8 cellular contexts compared by ENCODE assay signal in genomic region chr6:43426928-43427405, GRCh38. TPM values are rescaled to one million over a fixed set of nuclear protein-coding genes. Genes with fewer than 3 reads are reported as not detected.
DNase-seq lines count a peak whose midpoint lies in the region; ATAC-seq, FAIRE-seq and TF ChIP-seq lines count a peak whose summit lies in the region.

No MANE protein-coding gene starts in this region.

- DNase-seq in T-helper 2 cell treated with Interferon-gamma antibody and Interleukin-4, amounts not matched to agents 5 μg/mL and 100 μg/mL, for 36 hours (ENCODE audit: low spot score): no peak
- DNase-seq in T-helper 2 cell (no peak), kidney (no peak), testis (no peak)
- no peak for DNase-seq in activated naive CD8-positive, alpha-beta T cell treated with anti-CD3 and anti-CD28 coated beads for 36 hours
- no peak for DNase-seq in activated CD4-positive, alpha-beta T cell treated with anti-CD3 and anti-CD28 coated beads, Interleukin-2, amount 50 U/mL, for 1 hour
- no peak for DNase-seq in stimulated activated CD4-positive, alpha-beta T cell treated with anti-CD3 and anti-CD28 coated beads, Interleukin-4, amount 100 ng/mL, for 4 hours

- H3K27ac Mint-ChIP-seq in T-helper 2 cell treated with Interferon-gamma antibody and Interleukin-4, amounts not matched to agents 5 μg/mL and 100 μg/mL, for 36 hours: peak overlapping the region; percentile 93
- peak overlapping the region; percentile 94 for H3K27ac Mint-ChIP-seq in activated naive CD8-positive, alpha-beta T cell treated with anti-CD3 and anti-CD28 coated beads for 36 hours

- peak overlapping the region; percentile 22 to 94 for H3K9ac ChIP-seq in kidney (ENCODE audit: low read length in 2 of 2)

- H3K9me3 ChIP-seq in kidney (ENCODE audit: control insufficient read depth in 1 of 2, low read length in 2 of 2) (no peaks in the 10 kb centered on the region), testis (no peaks in the 10 kb centered on the region)

- no peak for ATAC-seq in GM21576 (IDR thresholded peaks at IDR 0.05; ENCODE audit: unreplicated experiment)

- peak overlapping the region; percentile 95 for H3K4me3 Mint-ChIP-seq in T-helper 2 cell treated with Interferon-gamma antibody and Interleukin-4, amounts not matched to agents 5 μg/mL and 100 μg/mL, for 36 hours
- peak overlapping the region; percentile 94 for H3K4me3 Mint-ChIP-seq in activated naive CD8-positive, alpha-beta T cell treated with anti-CD3 and anti-CD28 coated beads for 36 hours

- H3K36me3 ChIP-seq in kidney (ENCODE audit: control insufficient read depth in 1 of 2, insufficient read depth in 2 of 2, low read length in 2 of 2) (no peaks in the 10 kb centered on the region), testis (ENCODE audit: low read depth, missing control alignments) (no peaks in the 10 kb centered on the region)

- TF ChIP-seq POLR2A in testis (IDR thresholded peaks at IDR 0.05): no peak

- peaks cover 4% of the 10 kb centered on the region for H3K27me3 Mint-ChIP-seq in T-helper 2 cell treated with Interferon-gamma antibody and Interleukin-4, amounts not matched to agents 5 μg/mL and 100 μg/mL, for 36 hours (ENCODE audit: low read depth)
- no peaks in the 10 kb centered on the region for H3K27me3 Mint-ChIP-seq in activated naive CD8-positive, alpha-beta T cell treated with anti-CD3 and anti-CD28 coated beads for 36 hours

- intact Hi-C loops in kidney (cut with DNase I) (no loop called here), testis (cut with DNase I; ENCODE audit: low total_unique reads) (no loop called here)

- H3K4me1 Mint-ChIP-seq in T-helper 2 cell treated with Interferon-gamma antibody and Interleukin-4, amounts not matched to agents 5 μg/mL and 100 μg/mL, for 36 hours (ENCODE audit: low read depth): peaks cover 15% of the 10 kb centered on the region
- H3K4me1 Mint-ChIP-seq in activated naive CD8-positive, alpha-beta T cell treated with anti-CD3 and anti-CD28 coated beads for 36 hours: peaks cover 11% of the 10 kb centered on the region

- WGBS in testis, 2 donors: 25% methylated on average over 23 of the region's 23 CpGs

- no peaks in the 10 kb centered on the region for H3K27me3 ChIP-seq in testis

- H3K27ac ChIP-seq in kidney (ENCODE audit: low read depth in 2 of 2, low read length in 2 of 2) (peak overlapping the region; percentile 80 to 84), testis (peak overlapping the region; percentile 68 to 86)

- H3K4me1 ChIP-seq in kidney (ENCODE audit: control insufficient read depth in 1 of 2, insufficient read depth in 1 of 2, low read depth in 1 of 2, low read length in 2 of 2): peaks cover 4 to 10% of the 10 kb centered on the region in 2 donors
- H3K4me1 ChIP-seq in testis: peaks cover 6% of the 10 kb centered on the region

- peaks cover 6% of the 10 kb centered on the region for H3K36me3 Mint-ChIP-seq in T-helper 2 cell treated with Interferon-gamma antibody and Interleukin-4, amounts not matched to agents 5 μg/mL and 100 μg/mL, for 36 hours (ENCODE audit: low read depth)
- peaks cover 5% of the 10 kb centered on the region for H3K36me3 Mint-ChIP-seq in activated naive CD8-positive, alpha-beta T cell treated with anti-CD3 and anti-CD28 coated beads for 36 hours

- H3K9me3 Mint-ChIP-seq in T-helper 2 cell treated with Interferon-gamma antibody and Interleukin-4, amounts not matched to agents 5 μg/mL and 100 μg/mL, for 36 hours: no peaks in the 10 kb centered on the region
- no peaks in the 10 kb centered on the region for H3K9me3 Mint-ChIP-seq in activated naive CD8-positive, alpha-beta T cell treated with anti-CD3 and anti-CD28 coated beads for 36 hours

- TF ChIP-seq CTCF in kidney (IDR thresholded peaks at IDR 0.05; ENCODE audit: borderline replicate concordance, extremely low read depth, insufficient read depth) (no peak), testis (IDR thresholded peaks at IDR 0.05) (peak in 1 of 3 experiments; percentile 0)

- FAIRE-seq in kidney (lab: Jason Lieb, UNC): no peak

- H3K4me3 ChIP-seq in kidney (ENCODE audit: low read length in 2 of 2) (peak overlapping the region; percentile 92 to 98), testis (peak overlapping the region; percentile 66 to 83)

RNA-seq across cellular contexts. Expression of gene ABCC10, which starts 0.4 kb away (rescaled TPM):
- total RNA-seq in activated naive CD8-positive, alpha-beta T cell treated with anti-CD3 and anti-CD28 coated beads for 36 hours: 10 to 100 TPM; 22.9 to 24.3 TPM
- total RNA-seq in kidney (30.2 TPM), testis (10 to 100 TPM; 29.2 to 34.0 TPM)
- polyA plus RNA-seq in kidney (ENCODE audit: insufficient read depth, low read depth, low replicate concordance) (12.0 TPM), testis (ENCODE audit: insufficient read depth, low read depth, low replicate concordance) (21.0 TPM)

RNA-seq across cellular contexts. Expression of gene DLK2, which starts 28.4 kb away (rescaled TPM):
- total RNA-seq in activated naive CD8-positive, alpha-beta T cell treated with anti-CD3 and anti-CD28 coated beads for 36 hours: under 1 TPM; 0.78 to 0.93 TPM
- total RNA-seq in kidney (0.50 TPM), testis (1 to 10 TPM; 1.7 to 1.9 TPM)
- polyA plus RNA-seq in kidney (ENCODE audit: insufficient read depth, low read depth, low replicate concordance) (not detected), testis (ENCODE audit: insufficient read depth, low read depth, low replicate concordance) (1.3 TPM)

RNA-seq across cellular contexts. Expression of gene TJAP1, which starts 50.4 kb away (rescaled TPM):
- 10 to 100 TPM; 36.5 to 37.2 TPM for total RNA-seq in activated naive CD8-positive, alpha-beta T cell treated with anti-CD3 and anti-CD28 coated beads for 36 hours
- total RNA-seq in kidney (38.5 TPM), testis (10 to 100 TPM; 55.9 to 59.1 TPM)
- polyA plus RNA-seq in kidney (ENCODE audit: insufficient read depth, low read depth, low replicate concordance) (13.6 TPM), testis (ENCODE audit: insufficient read depth, low read depth, low replicate concordance) (35.4 TPM)

RNA-seq across cellular contexts. Expression of gene ZNF318, which starts 57.5 kb away (rescaled TPM):
- 10 to 100 TPM in 1 of 2 experiments, 1 to 10 TPM in 1; 10.0 to 10.1 TPM for total RNA-seq in activated naive CD8-positive, alpha-beta T cell treated with anti-CD3 and anti-CD28 coated beads for 36 hours
- total RNA-seq in kidney: 13.9 TPM
- 5.5 TPM for polyA plus RNA-seq in kidney (ENCODE audit: insufficient read depth, low read depth, low replicate concordance)
- total RNA-seq in testis: 100 to 1,000 TPM in 1 of 2 donors, 10 to 100 TPM in 1; 79.7 to 123 TPM
- 97.9 TPM for polyA plus RNA-seq in testis (ENCODE audit: insufficient read depth, low read depth, low replicate concordance)
